ENCODE assay signal across 23 cellular contexts in the genomic region with DNA sequence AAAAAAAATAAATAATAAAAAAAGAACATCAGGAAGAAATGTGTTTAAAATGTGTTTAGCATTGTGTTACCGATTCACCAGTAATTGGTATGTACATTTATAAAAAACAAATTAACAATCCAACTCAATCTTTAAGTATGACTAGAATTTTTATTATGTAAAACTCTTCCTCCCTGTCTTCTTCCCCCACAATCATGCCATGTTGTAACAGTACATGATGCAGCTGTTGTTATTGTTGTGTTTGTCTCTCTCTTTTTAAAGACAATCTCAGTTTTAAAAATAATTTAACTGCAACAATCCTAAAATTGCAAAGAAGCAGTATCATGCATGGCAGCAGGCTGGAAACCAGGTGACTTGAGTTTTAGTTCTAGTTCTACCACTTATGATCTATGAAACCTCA.
"Had no signal": no experiment of that assay in that cellular context is flagged by ENCODE, and none has a peak within 500 bp of the region (broad histone marks: within the 10 kb centered on the region; RNA-seq: fewer than 3 reads in every experiment).

No MANE protein-coding gene starts in this region.

- H3K9ac ChIP-seq: KMS-11 had no signal

- ATAC-seq: HepG2, K562 had no signal

- H3K36me3 ChIP-seq: SJSA1 had no signal

- H3K4me3 ChIP-seq: K562, SJSA1, SK-N-MC had no signal

- H3K27me3 ChIP-seq: SJSA1 had no signal

- FAIRE-seq: HepG2, K562, RCC 7860 had no signal

- DNase-seq: Kasumi-1, MM.1S, NCI-H1092 treated with DMSO at 0.1 percent for 48 hours, NCI-H1436, NCI-H187, NCI-H2029, NCI-H2081 treated with DMSO at 0.1 percent for 48 hours, NCI-H2171, NCI-H226, NCI-H446, NCI-H510A, NCI-H524 treated with DMSO at 0.1 percent for 48 hours, NCI-H69, NCI-H774, Right ventricle myocardium superior, RPMI8226, SIG-M5 had no signal

- H3K27ac ChIP-seq: KMS-11, SJSA1, SK-N-MC had no signal

- H3K9me3 ChIP-seq: SJSA1 had no signal
